Comparison of ENCODE assay signal across 1 cellular context in the genomic region with DNA sequence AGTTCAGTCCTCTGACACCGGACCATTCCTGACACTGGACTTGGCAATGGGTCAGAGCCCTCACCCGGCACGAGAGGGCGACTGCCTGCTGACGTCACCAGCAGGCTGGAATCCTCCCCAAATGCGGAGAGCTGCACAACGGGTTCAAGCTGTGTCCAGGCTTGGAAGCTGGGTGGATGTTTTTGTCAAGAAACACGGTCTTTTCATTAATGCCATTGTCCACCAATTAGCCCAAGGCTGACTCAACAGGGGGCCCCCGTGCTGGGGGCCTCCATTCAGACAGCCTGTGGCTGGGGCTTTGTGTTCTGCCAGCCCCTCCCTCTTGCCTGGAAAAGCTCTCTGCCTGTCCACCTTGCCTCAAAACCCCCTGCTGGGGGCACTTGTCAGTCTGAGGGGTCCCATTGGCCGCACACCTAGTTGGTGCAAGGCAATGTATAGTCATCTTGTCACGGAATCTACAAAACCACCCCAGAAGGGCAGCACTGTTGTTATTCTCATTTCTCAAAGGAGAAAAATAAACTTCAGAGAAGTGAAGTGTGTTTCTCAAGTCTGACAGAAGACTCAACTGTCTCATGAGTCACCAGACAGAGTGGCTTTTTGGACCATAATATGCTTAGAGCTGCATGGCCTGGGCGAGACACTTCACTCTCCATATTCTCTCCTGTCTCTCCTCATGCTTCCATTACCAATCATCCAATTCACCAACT.
TF ChIP-seq lines count a peak whose summit lies in the region.

No MANE protein-coding gene starts in this region.

TF ChIP-seq in K562, 482 proteins besides CTCF, POLR2A, EP300 and RAD21:
- TF ChIP-seq CREB1 (IDR thresholded peaks at IDR 0.05) = 0 out of 2 replicates have a peak, but pooled peaks have one; percentile 36
- no peak for TF ChIP-seq CREB1 (CRISPR knock-in tag; IDR thresholded peaks at IDR 0.05)
- TF ChIP-seq JUND (IDR thresholded peaks at IDR 0.05; ENCODE audit: borderline replicate concordance, low read depth, low read length) = peak; percentile 38; the same call in 1 of the 2 replicates
- TF ChIP-seq JUND (tag; IDR thresholded peaks at IDR 0.05; ENCODE audit: borderline replicate concordance, low read depth, low read length) = peak; percentile 22; the same call in 1 of the 3 replicates
- no peak; the same call in 1 of the 2 replicates for TF ChIP-seq ATF1 (CRISPR knock-in tag; IDR thresholded peaks at IDR 0.05)
- TF ChIP-seq ATF1 (tag; IDR thresholded peaks at IDR 0.05) = peak; percentile 78
- TF ChIP-seq, protein P1, sequence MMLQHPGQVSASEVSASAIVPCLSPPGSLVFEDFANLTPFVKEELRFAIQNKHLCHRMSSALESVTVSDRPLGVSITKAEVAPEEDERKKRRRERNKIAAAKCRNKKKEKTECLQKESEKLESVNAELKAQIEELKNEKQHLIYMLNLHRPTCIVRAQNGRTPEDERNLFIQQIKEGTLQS (IDR thresholded peaks at IDR 0.05) = peak; percentile 61
- TF ChIP-seq, protein P1 (CRISPR knock-in tag; conservative IDR thresholded peaks at IDR 0.05) = no peak
- TF ChIP-seq, protein P2, sequence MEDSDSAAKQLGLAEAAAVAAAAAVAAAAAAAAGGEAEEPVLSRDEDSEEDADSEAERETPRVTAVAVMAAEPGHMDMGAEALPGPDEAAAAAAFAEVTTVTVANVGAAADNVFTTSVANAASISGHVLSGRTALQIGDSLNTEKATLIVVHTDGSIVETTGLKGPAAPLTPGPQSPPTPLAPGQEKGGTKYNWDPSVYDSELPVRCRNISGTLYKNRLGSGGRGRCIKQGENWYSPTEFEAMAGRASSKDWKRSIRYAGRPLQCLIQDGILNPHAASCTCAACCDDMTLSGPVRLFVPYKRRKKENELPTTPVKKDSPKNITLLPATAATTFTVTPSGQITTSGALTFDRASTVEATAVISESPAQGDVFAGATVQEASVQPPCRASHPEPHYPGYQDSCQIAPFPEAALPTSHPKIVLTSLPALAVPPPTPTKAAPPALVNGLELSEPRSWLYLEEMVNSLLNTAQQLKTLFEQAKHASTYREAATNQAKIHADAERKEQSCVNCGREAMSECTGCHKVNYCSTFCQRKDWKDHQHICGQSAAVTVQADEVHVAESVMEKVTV (CRISPR knock-in tag; IDR thresholded peaks at IDR 0.05) = no peak
- TF ChIP-seq, protein P3, sequence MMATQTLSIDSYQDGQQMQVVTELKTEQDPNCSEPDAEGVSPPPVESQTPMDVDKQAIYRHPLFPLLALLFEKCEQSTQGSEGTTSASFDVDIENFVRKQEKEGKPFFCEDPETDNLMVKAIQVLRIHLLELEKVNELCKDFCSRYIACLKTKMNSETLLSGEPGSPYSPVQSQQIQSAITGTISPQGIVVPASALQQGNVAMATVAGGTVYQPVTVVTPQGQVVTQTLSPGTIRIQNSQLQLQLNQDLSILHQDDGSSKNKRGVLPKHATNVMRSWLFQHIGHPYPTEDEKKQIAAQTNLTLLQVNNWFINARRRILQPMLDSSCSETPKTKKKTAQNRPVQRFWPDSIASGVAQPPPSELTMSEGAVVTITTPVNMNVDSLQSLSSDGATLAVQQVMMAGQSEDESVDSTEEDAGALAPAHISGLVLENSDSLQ (IDR thresholded peaks at IDR 0.05) = no peak
- TF ChIP-seq, protein P4, sequence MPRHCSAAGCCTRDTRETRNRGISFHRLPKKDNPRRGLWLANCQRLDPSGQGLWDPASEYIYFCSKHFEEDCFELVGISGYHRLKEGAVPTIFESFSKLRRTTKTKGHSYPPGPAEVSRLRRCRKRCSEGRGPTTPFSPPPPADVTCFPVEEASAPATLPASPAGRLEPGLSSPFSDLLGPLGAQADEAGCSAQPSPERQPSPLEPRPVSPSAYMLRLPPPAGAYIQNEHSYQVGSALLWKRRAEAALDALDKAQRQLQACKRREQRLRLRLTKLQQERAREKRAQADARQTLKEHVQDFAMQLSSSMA (CRISPR knock-in tag; IDR thresholded peaks at IDR 0.05) = no peak
- peak; percentile 75 for TF ChIP-seq BHLHE40 (IDR thresholded peaks at IDR 0.05; ENCODE audit: low read length)
- peak; percentile 49 for TF ChIP-seq FOSL1 (tag; conservative IDR thresholded peaks at IDR 0.05)
- no peak for TF ChIP-seq ZNF143 (CRISPR knock-in tag; IDR thresholded peaks at IDR 0.05)
- TF ChIP-seq, protein P5, sequence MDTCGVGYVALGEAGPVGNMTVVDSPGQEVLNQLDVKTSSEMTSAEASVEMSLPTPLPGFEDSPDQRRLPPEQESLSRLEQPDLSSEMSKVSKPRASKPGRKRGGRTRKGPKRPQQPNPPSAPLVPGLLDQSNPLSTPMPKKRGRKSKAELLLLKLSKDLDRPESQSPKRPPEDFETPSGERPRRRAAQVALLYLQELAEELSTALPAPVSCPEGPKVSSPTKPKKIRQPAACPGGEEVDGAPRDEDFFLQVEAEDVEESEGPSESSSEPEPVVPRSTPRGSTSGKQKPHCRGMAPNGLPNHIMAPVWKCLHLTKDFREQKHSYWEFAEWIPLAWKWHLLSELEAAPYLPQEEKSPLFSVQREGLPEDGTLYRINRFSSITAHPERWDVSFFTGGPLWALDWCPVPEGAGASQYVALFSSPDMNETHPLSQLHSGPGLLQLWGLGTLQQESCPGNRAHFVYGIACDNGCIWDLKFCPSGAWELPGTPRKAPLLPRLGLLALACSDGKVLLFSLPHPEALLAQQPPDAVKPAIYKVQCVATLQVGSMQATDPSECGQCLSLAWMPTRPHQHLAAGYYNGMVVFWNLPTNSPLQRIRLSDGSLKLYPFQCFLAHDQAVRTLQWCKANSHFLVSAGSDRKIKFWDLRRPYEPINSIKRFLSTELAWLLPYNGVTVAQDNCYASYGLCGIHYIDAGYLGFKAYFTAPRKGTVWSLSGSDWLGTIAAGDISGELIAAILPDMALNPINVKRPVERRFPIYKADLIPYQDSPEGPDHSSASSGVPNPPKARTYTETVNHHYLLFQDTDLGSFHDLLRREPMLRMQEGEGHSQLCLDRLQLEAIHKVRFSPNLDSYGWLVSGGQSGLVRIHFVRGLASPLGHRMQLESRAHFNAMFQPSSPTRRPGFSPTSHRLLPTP (IDR thresholded peaks at IDR 0.05; ENCODE audit: borderline replicate concordance, extremely low read depth, insufficient read length) = no peak
- peak; percentile 87 for TF ChIP-seq CREM (IDR thresholded peaks at IDR 0.05; ENCODE audit: low read depth)
- no peak for TF ChIP-seq SRSF7 (optimal IDR thresholded peaks at IDR 0.05; ENCODE audit: low read depth, low read length)
- TF ChIP-seq SRF (CRISPR knock-in tag; IDR thresholded peaks at IDR 0.05) = no peak
- peak; percentile 66; the same call in 1 of the 2 replicates for TF ChIP-seq ATF7 (IDR thresholded peaks at IDR 0.05)
- TF ChIP-seq, protein P6, sequence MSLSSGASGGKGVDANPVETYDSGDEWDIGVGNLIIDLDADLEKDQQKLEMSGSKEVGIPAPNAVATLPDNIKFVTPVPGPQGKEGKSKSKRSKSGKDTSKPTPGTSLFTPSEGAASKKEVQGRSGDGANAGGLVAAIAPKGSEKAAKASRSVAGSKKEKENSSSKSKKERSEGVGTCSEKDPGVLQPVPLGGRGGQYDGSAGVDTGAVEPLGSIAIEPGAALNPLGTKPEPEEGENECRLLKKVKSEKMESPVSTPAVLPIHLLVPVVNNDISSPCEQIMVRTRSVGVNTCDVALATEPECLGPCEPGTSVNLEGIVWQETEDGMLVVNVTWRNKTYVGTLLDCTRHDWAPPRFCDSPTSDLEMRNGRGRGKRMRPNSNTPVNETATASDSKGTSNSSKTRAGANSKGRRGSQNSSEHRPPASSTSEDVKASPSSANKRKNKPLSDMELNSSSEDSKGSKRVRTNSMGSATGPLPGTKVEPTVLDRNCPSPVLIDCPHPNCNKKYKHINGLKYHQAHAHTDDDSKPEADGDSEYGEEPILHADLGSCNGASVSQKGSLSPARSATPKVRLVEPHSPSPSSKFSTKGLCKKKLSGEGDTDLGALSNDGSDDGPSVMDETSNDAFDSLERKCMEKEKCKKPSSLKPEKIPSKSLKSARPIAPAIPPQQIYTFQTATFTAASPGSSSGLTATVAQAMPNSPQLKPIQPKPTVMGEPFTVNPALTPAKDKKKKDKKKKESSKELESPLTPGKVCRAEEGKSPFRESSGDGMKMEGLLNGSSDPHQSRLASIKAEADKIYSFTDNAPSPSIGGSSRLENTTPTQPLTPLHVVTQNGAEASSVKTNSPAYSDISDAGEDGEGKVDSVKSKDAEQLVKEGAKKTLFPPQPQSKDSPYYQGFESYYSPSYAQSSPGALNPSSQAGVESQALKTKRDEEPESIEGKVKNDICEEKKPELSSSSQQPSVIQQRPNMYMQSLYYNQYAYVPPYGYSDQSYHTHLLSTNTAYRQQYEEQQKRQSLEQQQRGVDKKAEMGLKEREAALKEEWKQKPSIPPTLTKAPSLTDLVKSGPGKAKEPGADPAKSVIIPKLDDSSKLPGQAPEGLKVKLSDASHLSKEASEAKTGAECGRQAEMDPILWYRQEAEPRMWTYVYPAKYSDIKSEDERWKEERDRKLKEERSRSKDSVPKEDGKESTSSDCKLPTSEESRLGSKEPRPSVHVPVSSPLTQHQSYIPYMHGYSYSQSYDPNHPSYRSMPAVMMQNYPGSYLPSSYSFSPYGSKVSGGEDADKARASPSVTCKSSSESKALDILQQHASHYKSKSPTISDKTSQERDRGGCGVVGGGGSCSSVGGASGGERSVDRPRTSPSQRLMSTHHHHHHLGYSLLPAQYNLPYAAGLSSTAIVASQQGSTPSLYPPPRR (CRISPR knock-in tag; IDR thresholded peaks at IDR 0.05; ENCODE audit: borderline replicate concordance) = no peak
- no peak for TF ChIP-seq ZEB2 (IDR thresholded peaks at IDR 0.05)
- TF ChIP-seq NFE2 (IDR thresholded peaks at IDR 0.05; ENCODE audit: low read depth) = no peak
- TF ChIP-seq ZNF586 (CRISPR knock-in tag; conservative IDR thresholded peaks at IDR 0.05) = no peak
- TF ChIP-seq PHF21A (IDR thresholded peaks at IDR 0.05; ENCODE audit: borderline replicate concordance, low read depth) = no peak
- TF ChIP-seq ZNF695 (CRISPR knock-in tag; IDR thresholded peaks at IDR 0.05) = no peak
- TF ChIP-seq ILK (tag; IDR thresholded peaks at IDR 0.05; ENCODE audit: borderline replicate concordance, low read depth) = no peak
